ENCODE assay signal across 8 cellular contexts in genomic region chr22:28884754-28885375, GRCh38. TPM values are rescaled to one million over a fixed set of nuclear protein-coding genes. Genes with fewer than 3 reads are reported as not detected.
DNase-seq lines count a peak whose midpoint lies in the region; ATAC-seq and TF ChIP-seq lines count a peak whose summit lies in the region.

No MANE protein-coding gene starts in this region.

- peak overlapping the region; percentile 96 for H3K4me2 ChIP-seq in Loucy (ENCODE audit: low read depth, low read length, poor library complexity, severe bottlenecking)

- no peaks in the 10 kb centered on the region for H3F3A ChIP-seq in Loucy (ENCODE audit: low read depth)

- no peak overlapping the region for H2AFZ ChIP-seq in Loucy (ENCODE audit: low read length)

- H3K36me3 ChIP-seq in BJ (ENCODE audit: control insufficient read depth, insufficient read depth, low read length) = no peaks in the 10 kb centered on the region
- H3K36me3 ChIP-seq in Loucy (ENCODE audit: insufficient read depth, low read length) = no peaks in the 10 kb centered on the region

- H3K4me1 Mint-ChIP-seq in natural killer cell treated with Interleukin-12 subunit alpha and Interleukin-12 subunit beta and Interleukin-15 and Interleukin-18, amount 100 ng/mL, for 72 hours (ENCODE audit: low read depth in 2 of 2) = peaks cover 12 to 15% of the 10 kb centered on the region in 2 donors

- H3K9me3 ChIP-seq in Loucy (ENCODE audit: insufficient read depth, low read depth, low read length) = no peaks in the 10 kb centered on the region

- no peaks in the 10 kb centered on the region for H3K9me3 Mint-ChIP-seq in natural killer cell treated with Interleukin-12 subunit alpha and Interleukin-12 subunit beta and Interleukin-15 and Interleukin-18, amount 100 ng/mL, for 72 hours

- H3K4me3 ChIP-seq in BJ (ENCODE audit: low read depth, low read length) (peak overlapping the region; percentile 60), Loucy (ENCODE audit: low read length, poor library complexity, severe bottlenecking) (peak overlapping the region; percentile 80), coronary artery (peak overlapping the region; percentile 76)

- H3K27ac ChIP-seq in coronary artery = no peak overlapping the region

- no peak for ATAC-seq in natural killer cell treated with Interleukin-12 subunit alpha and Interleukin-12 subunit beta and Interleukin-15 and Interleukin-18, amount 100 ng/mL, for 72 hours
- ATAC-seq in HG03159 (IDR thresholded peaks at IDR 0.05; ENCODE audit: unreplicated experiment) = no peak

- H3K4me1 ChIP-seq in Loucy (ENCODE audit: insufficient read depth, low read length, poor library complexity, severe bottlenecking) = peaks cover 60% of the 10 kb centered on the region

- no peaks in the 10 kb centered on the region for H3K36me3 Mint-ChIP-seq in natural killer cell treated with Interleukin-12 subunit alpha and Interleukin-12 subunit beta and Interleukin-15 and Interleukin-18, amount 100 ng/mL, for 72 hours

- no peaks in the 10 kb centered on the region for H3K9me2 ChIP-seq in Loucy (replicated peaks; ENCODE audit: low read depth, low read length)

- H3K4me3 Mint-ChIP-seq in natural killer cell treated with Interleukin-12 subunit alpha and Interleukin-12 subunit beta and Interleukin-15 and Interleukin-18, amount 100 ng/mL, for 72 hours = peak overlapping the region; percentile 62

- TF ChIP-seq CTCF in BJ (IDR thresholded peaks at IDR 0.05; ENCODE audit: insufficient read depth, low read depth, low read length) (no peak), Loucy (conservative IDR thresholded peaks at IDR 0.05; ENCODE audit: low read length) (no peak), coronary artery (IDR thresholded peaks at IDR 0.05) (no peak)

- CTCF ChIA-PET in BJ (lab: Yijun Ruan, JAX) = interaction anchor here (0.6 to 1.2 kb wide), 4 partner anchors 11 to 250 kb away, joined by 3 to 5 read pairs (median 3); no protein-coding TSS in a partner anchor

- peaks cover 26 to 36% of the 10 kb centered on the region in 2 donors for H3K27me3 Mint-ChIP-seq in natural killer cell treated with Interleukin-12 subunit alpha and Interleukin-12 subunit beta and Interleukin-15 and Interleukin-18, amount 100 ng/mL, for 72 hours

- DNase-seq in BJ (ENCODE audit: low read depth) (no peak), coronary artery (ENCODE audit: low spot score) (no peak), NCI-H2227 (lab: John Stamatoyannopoulos, UW; ENCODE audit: unreplicated experiment) (no peak), DMS114 treated with DMSO at 0.1 percent for 48 hours (lab: John Stamatoyannopoulos, UW; ENCODE audit: unreplicated experiment) (no peak)
- no peak for DNase-seq in natural killer cell treated with Interleukin-12 subunit alpha and Interleukin-12 subunit beta and Interleukin-15 and Interleukin-18, amount 100 ng/mL, for 72 hours (ENCODE audit: low spot score)
- DNase-seq in stimulated activated CD4-positive, alpha-beta T cell treated with anti-CD3 and anti-CD28 coated beads, Interleukin-12 subunit alpha, Interleukin-12 subunit beta, amount 100 ng/mL, for 4 hours = no peak

- POLR2A ChIA-PET in BJ (lab: Charles Lee) = no interaction called here

- no peak overlapping the region for H3K27ac Mint-ChIP-seq in natural killer cell treated with Interleukin-12 subunit alpha and Interleukin-12 subunit beta and Interleukin-15 and Interleukin-18, amount 100 ng/mL, for 72 hours

- peak overlapping the region; percentile 58 for H3K9ac ChIP-seq in Loucy (ENCODE audit: low read depth, low read length, poor library complexity, severe bottlenecking)

- H4K20me1 ChIP-seq in Loucy (ENCODE audit: insufficient read depth, low read length, poor library complexity, severe bottlenecking) = peaks cover 39% of the 10 kb centered on the region

- peaks cover 57% of the 10 kb centered on the region for H3K79me2 ChIP-seq in Loucy (ENCODE audit: insufficient read depth, low read length)

- H3K27me3 ChIP-seq in BJ (ENCODE audit: control insufficient read depth, insufficient read depth, low read length) = no peaks in the 10 kb centered on the region
- H3K27me3 ChIP-seq in Loucy (ENCODE audit: insufficient read depth, low read length, poor library complexity, severe bottlenecking) = no peaks in the 10 kb centered on the region

RNA-seq across cellular contexts. Expression of gene ZNRF3, which starts 1.5 kb away (rescaled TPM):
- polyA plus RNA-seq in BJ (2011; rRNA removed) = 0.75 and 1.1 TPM in 2 replicates
- polyA minus RNA-seq in BJ (2011; rRNA and poly(A)+ RNA removed) = 1.2 and 1.5 TPM in 2 replicates
- under 1 TPM; 0.61 to 0.64 TPM for total RNA-seq in natural killer cell treated with Interleukin-12 subunit alpha and Interleukin-12 subunit beta and Interleukin-15 and Interleukin-18, amount 100 ng/mL, for 72 hours
